Comparison of ENCODE assay signal across 1 cellular context in genomic region chrX:39873111-39873510, GRCh38.
TF ChIP-seq lines count a peak whose summit lies in the region.

No MANE protein-coding gene starts in this region.

TF ChIP-seq in H1, 55 proteins besides CTCF, POLR2A, EP300 and RAD21 (continued from another document):
- TF ChIP-seq RBBP5 (IDR thresholded peaks at IDR 0.05; ENCODE audit: borderline replicate concordance, low read depth, low read length) (no peak), SIN3A (conservative IDR thresholded peaks at IDR 0.05 in 1 of 2, IDR thresholded peaks at IDR 0.05 in 1 of 2; ENCODE audit: low read depth in 1 of 2, low read length in 2 of 2) (no peak), CHD7 (IDR thresholded peaks at IDR 0.05; ENCODE audit: insufficient replicate concordance, low read length) (no peak), BRCA1 (IDR thresholded peaks at IDR 0.05; ENCODE audit: low read depth, low read length) (no peak), MAFK (IDR thresholded peaks at IDR 0.05; ENCODE audit: low read depth, low read length) (no peak), YY1 (IDR thresholded peaks at IDR 0.05; ENCODE audit: low read depth, low read length) (no peak), POLR2AphosphoS5 (IDR thresholded peaks at IDR 0.05; ENCODE audit: low read depth, low read length) (no peak), MAX (IDR thresholded peaks at IDR 0.05) (no peak), TBP (IDR thresholded peaks at IDR 0.05; ENCODE audit: low read depth, low read length) (no peak), BACH1 (IDR thresholded peaks at IDR 0.05; ENCODE audit: low read length) (no peak)
